17 cellular contexts compared by ENCODE assay signal in the genomic region with DNA sequence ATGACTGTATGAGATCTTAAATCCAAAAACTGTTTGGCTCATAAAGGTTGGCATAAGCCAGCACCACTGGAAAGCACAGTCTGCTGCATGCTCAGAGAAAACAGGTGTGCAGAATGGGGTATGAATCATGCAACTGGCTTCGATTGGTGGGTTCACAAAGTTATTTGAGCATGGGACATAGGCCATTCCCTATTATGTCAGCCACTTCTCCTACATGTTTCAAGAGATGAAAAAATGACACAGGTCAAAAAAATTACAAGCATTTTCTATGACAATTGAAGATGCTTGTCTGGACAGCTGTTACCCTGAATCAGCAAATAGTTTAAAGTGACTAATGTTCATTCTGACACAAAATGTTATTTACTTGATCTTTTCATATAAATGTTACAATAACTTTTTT.
DNase-seq lines count a peak whose midpoint lies in the region; ATAC-seq, FAIRE-seq and TF ChIP-seq lines count a peak whose summit lies in the region.
"Had no signal": no experiment of that assay in that cellular context is flagged by ENCODE, and none has a peak within 500 bp of the region (broad histone marks: within the 10 kb centered on the region; RNA-seq: fewer than 3 reads in every experiment).

No MANE protein-coding gene starts in this region.

- H3K9me3 ChIP-seq in pancreas (peaks cover 0 to 1% (median 0%) of the 10 kb centered on the region in 4 donors), MM.1S (replicated peaks; ENCODE audit: insufficient read depth, low read length) (no peaks in the 10 kb centered on the region)
- H3K9me3 ChIP-seq: upper lobe of right lung had no signal

- H3K36me3 ChIP-seq in pancreas: no peaks in the 10 kb centered on the region
- H3K36me3 ChIP-seq in MM.1S (replicated peaks; ENCODE audit: insufficient read depth, low read length): no peaks in the 10 kb centered on the region
- H3K36me3 ChIP-seq: left ventricle myocardium inferior, upper lobe of right lung had no signal

- H3K79me2 ChIP-seq in MM.1S (ENCODE audit: low read length): no peaks in the 10 kb centered on the region

- no peaks in the 10 kb centered on the region for H3F3A ChIP-seq in MM.1S (ENCODE audit: insufficient read depth, low read length)

- intact Hi-C loops in pancreas (cut with DNase I): no loop called here

- WGBS in pancreas, 2 donors: 59 to 67% methylated on average over 1 of the region's 1 CpG

- no peak overlapping the region for H2AFZ ChIP-seq in MM.1S (ENCODE audit: low read length)

- H3K27ac ChIP-seq in pancreas: no peak overlapping the region
- H3K27ac ChIP-seq in MM.1S (ENCODE audit: low read length): no peak overlapping the region
- H3K27ac ChIP-seq: upper lobe of right lung had no signal

- no peak for TF ChIP-seq CTCF in pancreas (IDR thresholded peaks at IDR 0.05)
- no peak for TF ChIP-seq CTCF in MM.1S (IDR thresholded peaks at IDR 0.05; ENCODE audit: low read length)

- DNase-seq in GM03348 (ENCODE audit: low spot score): peak; percentile 16
- DNase-seq in RKO (ENCODE audit: low spot score): peak; percentile 13
- peak in 1 of 6 donors; percentile 16 for DNase-seq in pancreas
- no peak for DNase-seq in MM.1S
- no peak for DNase-seq in activated T-cell treated with anti-CD3 and anti-CD28 coated beads for 4 hours
- DNase-seq: activated CD8-positive, alpha-beta memory T cell treated with anti-CD3 and anti-CD28 coated beads, Interleukin-2, amount 10 ng/mL, durations not matched to agents 7 days and 5 days; GDM1; left ventricle myocardium inferior; naive thymus-derived CD4-positive, alpha-beta T cell; NCI-H187 treated with DMSO at 0.1 percent for 48 hours; retina; stimulated activated CD4-positive, alpha-beta T cell treated with anti-CD3 and anti-CD28 coated beads, Interleukin-4, amount 100 ng/mL, for 4 hours; upper lobe of right lung had no signal

- no peaks in the 10 kb centered on the region for H4K20me1 ChIP-seq in MM.1S (ENCODE audit: insufficient read depth, low read length)

- H3K4me2 ChIP-seq in MM.1S (ENCODE audit: low read depth, low read length): no peak overlapping the region

- H3K27me3 ChIP-seq in pancreas (no peaks in the 10 kb centered on the region), MM.1S (replicated peaks; ENCODE audit: insufficient read depth, low read length) (no peaks in the 10 kb centered on the region)
- H3K27me3 ChIP-seq: upper lobe of right lung had no signal

- no peak overlapping the region for H3K9ac ChIP-seq in MM.1S (ENCODE audit: low read length)

- no peaks in the 10 kb centered on the region for H3K9me2 ChIP-seq in MM.1S (replicated peaks; ENCODE audit: insufficient read depth, low read length)

- H3K4me1 ChIP-seq in pancreas (peaks cover 0 to 3% (median 0%) of the 10 kb centered on the region in 3 donors), MM.1S (ENCODE audit: low read length) (no peaks in the 10 kb centered on the region)
- H3K4me1 ChIP-seq: upper lobe of right lung had no signal

- peak; percentile 75 for ATAC-seq in esophagus mucosa
- ATAC-seq in pancreas: peak; percentile 37 to 68 (median 50)
- ATAC-seq in GM19467 (IDR thresholded peaks at IDR 0.05; ENCODE audit: unreplicated experiment): no peak
- no peak for ATAC-seq in HG03469 (IDR thresholded peaks at IDR 0.05; ENCODE audit: unreplicated experiment)
- ATAC-seq: activated CD8-positive, alpha-beta memory T cell treated with anti-CD3 and anti-CD28 coated beads, Interleukin-2, amount 10 ng/mL, durations not matched to agents 7 days and 5 days; naive thymus-derived CD4-positive, alpha-beta T cell; stimulated activated effector memory CD8-positive, alpha-beta T cell treated with anti-CD3 and anti-CD28 coated beads, Interleukin-12 subunit alpha, Interleukin-12 subunit beta, amount 100 ng/mL, for 72 hours; upper lobe of right lung had no signal

- no peak overlapping the region for H3K4me3 ChIP-seq in pancreas
- no peak overlapping the region for H3K4me3 ChIP-seq in MM.1S (ENCODE audit: low read length)
- H3K4me3 ChIP-seq: left ventricle myocardium inferior, upper lobe of right lung had no signal

- FAIRE-seq in pancreas (lab: Jason Lieb, UNC): no peak

Comparison
In these comparisons a context has a peak if more than half of its experiments do, and no peak if none do; other contexts are left out.
1. DNase-seq: peak in GM03348 (single experiment) and RKO (single experiment); none in MM.1S (single experiment) and activated T-cell treated with anti-CD3 and anti-CD28 coated beads for 4 hours (single experiment).
2. ATAC-seq: peak in esophagus mucosa (single experiment) and pancreas (4 of 4); none in GM19467 (single experiment) and HG03469 (single experiment).